6 cellular contexts compared by ENCODE assay signal in the genomic region with DNA sequence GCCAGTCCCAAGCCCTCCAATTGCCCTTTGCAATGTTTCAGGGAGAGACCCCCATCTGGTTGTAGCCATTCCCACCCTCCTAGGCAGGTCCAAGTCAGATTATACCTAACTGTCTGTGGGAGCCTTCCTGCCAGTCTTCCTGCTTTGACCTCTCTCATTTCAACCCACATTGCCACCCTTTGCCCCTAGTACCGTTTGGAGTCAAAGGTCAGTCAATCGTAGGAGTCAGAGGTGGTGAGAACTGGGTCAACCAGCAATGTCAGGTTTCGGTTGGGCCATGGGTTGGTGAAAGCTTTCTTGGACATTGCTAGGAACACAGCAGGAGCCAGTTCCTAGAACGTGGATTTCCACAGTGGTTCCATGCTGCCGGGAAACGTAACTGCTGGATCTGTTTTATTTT.
"Had no signal": no experiment of that assay in that cellular context is flagged by ENCODE, and none has a peak within 500 bp of the region (broad histone marks: within the 10 kb centered on the region; RNA-seq: fewer than 3 reads in every experiment).

No MANE protein-coding gene starts in this region.

- DNase-seq: H9, HCEC 1CT, IMR-90 had no signal

- H2AFZ ChIP-seq: GM23338 had no signal

- H3K27ac ChIP-seq: HL-60 had no signal

- H3K4me3 ChIP-seq: GM23338, K562 had no signal

- H3K4me2 ChIP-seq: GM23338 had no signal

- ATAC-seq: GM23338, K562 had no signal
